Comparison of ENCODE assay signal across 8 cellular contexts in the genomic region with DNA sequence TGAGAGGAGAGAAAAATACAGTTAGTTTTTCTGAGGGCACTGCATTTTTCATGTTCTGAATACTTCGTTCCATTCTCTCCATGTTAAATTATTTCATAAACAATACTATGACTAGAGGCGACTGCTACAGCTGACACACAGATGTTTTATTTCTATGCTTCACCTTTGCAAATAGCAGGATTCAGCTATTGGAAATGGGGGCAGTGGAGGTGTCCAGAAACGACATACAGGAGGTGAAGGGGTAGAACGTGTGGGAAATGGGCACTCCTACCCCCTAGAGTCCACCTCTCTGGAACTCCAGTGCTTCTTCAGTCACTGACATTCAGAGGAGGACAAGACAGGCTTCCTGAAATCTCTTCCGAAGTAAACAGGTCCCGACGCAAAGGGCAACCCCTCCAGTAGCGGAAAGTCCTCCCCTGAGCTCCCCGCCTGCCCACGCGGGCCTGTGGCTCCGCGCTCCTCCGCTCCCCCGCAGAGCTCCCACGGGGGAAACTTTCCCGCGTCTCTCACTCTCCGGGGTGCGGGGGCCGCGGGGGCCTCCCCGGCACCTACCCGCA. TPM values are rescaled to one million over a fixed set of nuclear protein-coding genes. Genes with fewer than 3 reads are reported as not detected.
A peak's percentile ranks its signal among the peaks of the same experiment; 100 is the strongest.
DNase-seq lines count a peak whose midpoint lies in the region; ATAC-seq and TF ChIP-seq lines count a peak whose summit lies in the region.

No MANE protein-coding gene starts in this region.

- H3K9me3 Mint-ChIP-seq in endodermal cell: no peaks in the 10 kb centered on the region

- H3K27ac Mint-ChIP-seq in endodermal cell: peak overlapping the region; percentile 39

- no peaks in the 10 kb centered on the region; the same call in 1 of the 2 replicates for H3K36me3 ChIP-seq in RWPE2 (ENCODE audit: low read depth)
- no peaks in the 10 kb centered on the region for H3K36me3 ChIP-seq in endodermal cell (ENCODE audit: control insufficient read depth, insufficient read depth, low read length)
- H3K36me3 ChIP-seq in mucosa of stomach (ENCODE audit: control insufficient read depth, insufficient read depth, low read length): no peaks in the 10 kb centered on the region

- H3K4me3 ChIP-seq in RWPE2 (ENCODE audit: severe bottlenecking) (peak overlapping the region; percentile 87), endodermal cell (ENCODE audit: low read length) (peak overlapping the region; percentile 94), mucosa of stomach (ENCODE audit: low read length) (peak overlapping the region; percentile 88)

- peaks cover 33% of the 10 kb centered on the region for H3K4me1 Mint-ChIP-seq in endodermal cell

- no peaks in the 10 kb centered on the region for H3K27me3 ChIP-seq in RWPE2 (ENCODE audit: insufficient read depth, poor library complexity, severe bottlenecking)
- H3K27me3 ChIP-seq in endodermal cell (ENCODE audit: control insufficient read depth, insufficient read depth, low read length, poor library complexity, severe bottlenecking): no peaks in the 10 kb centered on the region
- no peaks in the 10 kb centered on the region for H3K27me3 ChIP-seq in mucosa of stomach (ENCODE audit: control insufficient read depth, insufficient read depth, low read length)

- no peak for TF ChIP-seq CTCF in RWPE2 (IDR thresholded peaks at IDR 0.05; ENCODE audit: poor library complexity, severe bottlenecking)
- TF ChIP-seq CTCF in endodermal cell (conservative IDR thresholded peaks at IDR 0.05): no peak

- H3K27ac ChIP-seq in RWPE2 (ENCODE audit: poor library complexity, severe bottlenecking): peak overlapping the region; percentile 69
- H3K27ac ChIP-seq in endodermal cell (ENCODE audit: low read depth, low read length): no peak overlapping the region

- H3K9me3 ChIP-seq in RWPE2 (ENCODE audit: severe bottlenecking) (no peaks in the 10 kb centered on the region), endodermal cell (ENCODE audit: control insufficient read depth, low read length) (no peaks in the 10 kb centered on the region), mucosa of stomach (ENCODE audit: control insufficient read depth, low read length) (no peaks in the 10 kb centered on the region)

- H3K27me3 Mint-ChIP-seq in endodermal cell (ENCODE audit: insufficient read depth): peaks cover 1% of the 10 kb centered on the region

- H3K9ac ChIP-seq in endodermal cell (ENCODE audit: extremely low read depth, low read length, poor library complexity, severe bottlenecking) (no peak overlapping the region), mucosa of stomach (ENCODE audit: low read length) (peak overlapping the region; percentile 80)

- H3K4me1 ChIP-seq in RWPE2 (ENCODE audit: insufficient read depth, poor library complexity, severe bottlenecking) (peaks cover 21% of the 10 kb centered on the region), endodermal cell (ENCODE audit: control insufficient read depth, insufficient read depth, low read length) (peaks cover 6% of the 10 kb centered on the region), mucosa of stomach (ENCODE audit: control insufficient read depth, insufficient read depth, low read length) (no peaks in the 10 kb centered on the region)

- peak overlapping the region; percentile 82 for H3K4me3 Mint-ChIP-seq in endodermal cell

- WGBS in endodermal cell (ENCODE audit: insufficient coverage in 1 of 2, insufficient read length in 1 of 2), 2 experiments: 0 to 7% methylated on average over 3 to 24 of the region's 24 CpGs

- H3K36me3 Mint-ChIP-seq in endodermal cell (ENCODE audit: low read depth): no peaks in the 10 kb centered on the region

- DNase-seq in RWPE2 (ENCODE audit: low spot score) (no peak), endodermal cell (no peak), SKM-1 (lab: John Stamatoyannopoulos, UW; ENCODE audit: unreplicated experiment) (no peak)
- no peak for DNase-seq in stimulated activated CD4-positive, alpha-beta T cell treated with anti-CD3 and anti-CD28 coated beads, Interleukin-15, amount 100 ng/mL, for 24 hours

- ATAC-seq in GM18508 (IDR thresholded peaks at IDR 0.05; ENCODE audit: insufficient read depth, unreplicated experiment) (peak; percentile 4), HG02840 (IDR thresholded peaks at IDR 0.05; ENCODE audit: low FRiP score, unreplicated experiment) (peak; percentile 29), RWPE2 (ENCODE audit: low read depth) (peak; percentile 49), HG03354 (IDR thresholded peaks at IDR 0.05; ENCODE audit: poor library complexity, severe bottlenecking, unreplicated experiment) (no peak)

RNA-seq across cellular contexts. Expression of a gene that starts 0.5 kb away (rescaled TPM):
- 10 to 100 TPM in 1 of 2 donors, 1 to 10 TPM in 1; 9.2 to 17.5 TPM for total RNA-seq in endodermal cell
- polyA plus RNA-seq in endodermal cell (2013, experiment 1 of 2): 4.2 TPM
- polyA plus RNA-seq in endodermal cell (2013, experiment 2 of 2): 4.9 TPM
